15 cellular contexts compared by ENCODE assay signal in the genomic region with DNA sequence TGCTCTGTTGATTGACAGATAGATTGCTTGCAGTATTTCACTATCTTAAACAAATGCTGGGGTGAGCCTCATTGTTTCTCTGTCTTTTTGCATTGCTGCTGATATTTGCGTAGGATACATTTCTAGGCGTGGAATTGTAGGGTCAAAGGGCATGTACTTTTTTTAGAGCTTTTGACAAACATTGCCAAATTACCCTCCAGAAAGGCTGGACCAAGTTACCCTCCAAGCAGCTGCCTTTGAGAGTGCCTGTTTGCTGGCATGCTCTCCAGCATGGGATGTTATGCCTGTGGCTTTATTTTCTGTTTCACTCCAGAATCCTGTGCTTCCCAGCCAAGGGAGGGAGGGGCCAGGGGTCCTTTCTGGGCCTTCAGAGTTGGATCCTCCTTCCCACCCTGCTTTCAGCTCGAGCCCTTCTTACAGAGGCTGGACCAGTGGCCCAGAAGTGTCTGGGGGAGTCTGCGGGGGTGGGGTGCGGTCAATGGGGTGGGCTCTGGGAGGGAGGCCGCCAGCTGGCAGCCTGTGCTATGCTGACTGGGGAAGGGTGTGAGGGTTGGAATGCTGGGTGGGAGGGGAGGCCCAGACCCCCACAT.
"Had no signal": no experiment of that assay in that cellular context is flagged by ENCODE, and none has a peak within 500 bp of the region (broad histone marks: within the 10 kb centered on the region; RNA-seq: fewer than 3 reads in every experiment).

No MANE protein-coding gene starts in this region.

- H3K4me3 ChIP-seq: dorsolateral prefrontal cortex, neural progenitor cell, pancreas, uterus had no signal

- H3K27ac ChIP-seq: dorsolateral prefrontal cortex, neural progenitor cell, pancreas had no signal

- H3K9ac ChIP-seq: neural progenitor cell had no signal

- H3K9me3 ChIP-seq: pancreas, uterus had no signal

- H3K4me2 ChIP-seq: neural progenitor cell had no signal

- H2AFZ ChIP-seq: neural progenitor cell had no signal

- DNase-seq: activated CD4-positive, alpha-beta T cell treated with anti-CD3 and anti-CD28 coated beads for 1 hour; activated CD4-positive, alpha-beta T cell treated with anti-CD3 and anti-CD28 coated beads, Interleukin-2, amount 50 U/mL, for 48 hours; activated naive CD4-positive, alpha-beta T cell treated with anti-CD3 and anti-CD28 coated beads for 36 hours; activated naive CD8-positive, alpha-beta T cell treated with anti-CD3 and anti-CD28 coated beads, Interleukin-2, amount 50 U/mL, for 24 hours; dorsolateral prefrontal cortex; endodermal cell; pancreas; stimulated activated CD4-positive, alpha-beta T cell treated with anti-CD3 and anti-CD28 coated beads, Interleukin-2, amount 100 ng/mL, for 48 hours; T-helper 9 cell had no signal

- FAIRE-seq: astrocyte, bronchial epithelial cell, islet of Langerhans, pancreas had no signal

- H3K27me3 ChIP-seq: dorsolateral prefrontal cortex, neural progenitor cell, pancreas, uterus had no signal

- ATAC-seq: activated naive CD8-positive, alpha-beta T cell treated with anti-CD3 and anti-CD28 coated beads, Interleukin-2, amount 50 U/mL, for 24 hours; pancreas; stimulated activated memory B cell treated with anti-CD40 and anti-IgM and Interleukin-4, amounts not matched to agents 10 μg/mL and 1 μg/mL and 100 μg/mL, for 72 hours had no signal

- H3K4me1 ChIP-seq: uterus had no signal

- H3K36me3 ChIP-seq: neural progenitor cell, pancreas, uterus had no signal
